1 cellular context compared by ENCODE assay signal in genomic region chr7:24767878-24768569, GRCh38.
TF ChIP-seq lines count a peak whose summit lies in the region.

No MANE protein-coding gene starts in this region.

TF ChIP-seq in HepG2, 621 proteins besides CTCF, POLR2A, EP300 and RAD21:
- TF ChIP-seq STAG1 (CRISPR knock-in tag; IDR thresholded peaks at IDR 0.05) = peak; percentile 47
- no peak for TF ChIP-seq ZBTB49 (CRISPR knock-in tag; IDR thresholded peaks at IDR 0.05; ENCODE audit: borderline replicate concordance)
TF ChIP-seq in HepG2: peak in this region for 1.
